Comparison of ENCODE assay signal across 10 cellular contexts in the genomic region with DNA sequence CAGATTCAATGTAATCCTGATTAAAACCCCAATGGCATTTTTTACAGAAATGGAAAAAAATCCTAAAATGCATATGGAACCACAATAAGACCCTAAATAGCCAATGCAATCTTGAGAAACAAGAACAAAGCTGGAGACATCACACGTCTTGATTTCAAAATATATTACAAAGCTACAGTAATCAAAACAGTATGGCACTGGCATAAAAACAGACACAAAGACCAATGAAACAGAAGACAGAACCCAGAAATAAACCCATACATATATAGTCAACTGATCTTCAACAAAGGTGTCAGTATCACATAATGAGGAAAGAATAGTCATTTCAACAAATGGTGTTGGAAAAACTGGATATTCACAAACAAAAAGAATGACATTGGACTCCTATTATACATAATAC. TPM values are rescaled to one million over a fixed set of nuclear protein-coding genes. Genes with fewer than 3 reads are reported as not detected.
"Had no signal": no experiment of that assay in that cellular context is flagged by ENCODE, and none has a peak within 500 bp of the region (broad histone marks: within the 10 kb centered on the region; RNA-seq: fewer than 3 reads in every experiment).

No MANE protein-coding gene starts in this region.

- FAIRE-seq: H54, HepG2 had no signal

- H3K27ac Mint-ChIP-seq: H9, HFFc6, IgD-negative memory B cell had no signal

- DNase-seq: GM23248, GOT3, H9, HCEC 1CT, HFFc6, KG1 had no signal

- H3K27ac ChIP-seq: GM23248, HL-60 had no signal

- H3K4me3 ChIP-seq: GM23248 had no signal

- H2AFZ ChIP-seq: GM23248 had no signal

- H3K4me3 Mint-ChIP-seq: H9, HFFc6, IgD-negative memory B cell had no signal

- ATAC-seq: HepG2 had no signal

- H3K4me1 Mint-ChIP-seq: H9, IgD-negative memory B cell had no signal

- H3K9ac ChIP-seq: GM23248 had no signal

- H3K36me3 Mint-ChIP-seq: IgD-negative memory B cell had no signal

RNA-seq across cellular contexts. Expression of a gene that starts 9.4 kb away (rescaled TPM):
- total RNA-seq: H9, HepG2 had no signal
- polyA plus RNA-seq: HepG2, IgD-negative memory B cell had no signal
